In genomic region chr22:38513063-38513462, GRCh38 we compare ENCODE assay signal across 9 cellular contexts. TPM values are rescaled to one million over a fixed set of nuclear protein-coding genes. Genes with fewer than 3 reads are reported as not detected.
A peak's percentile ranks its signal among the peaks of the same experiment; 100 is the strongest.
DNase-seq lines count a peak whose midpoint lies in the region; ATAC-seq and TF ChIP-seq lines count a peak whose summit lies in the region.
"Had no signal": no experiment of that assay in that cellular context is flagged by ENCODE, and none has a peak within 500 bp of the region (broad histone marks: within the 10 kb centered on the region; RNA-seq: fewer than 3 reads in every experiment).

No MANE protein-coding gene starts in this region.

- H3K9ac ChIP-seq in endodermal cell (ENCODE audit: extremely low read depth, low read length, poor library complexity, severe bottlenecking) = no peak overlapping the region

- no peak overlapping the region for H3K4me3 ChIP-seq in endodermal cell (ENCODE audit: low read length)

- peak; percentile 75 for TF ChIP-seq CTCF in endodermal cell (conservative IDR thresholded peaks at IDR 0.05)

- no peaks in the 10 kb centered on the region for H3K36me3 Mint-ChIP-seq in endodermal cell (ENCODE audit: low read depth)
- H3K36me3 Mint-ChIP-seq: activated naive CD8-positive, alpha-beta T cell had no signal

- no peaks in the 10 kb centered on the region for H3K27me3 ChIP-seq in endodermal cell (ENCODE audit: control insufficient read depth, insufficient read depth, low read length, poor library complexity, severe bottlenecking)

- H3K27me3 Mint-ChIP-seq in endodermal cell (ENCODE audit: insufficient read depth) = no peaks in the 10 kb centered on the region
- H3K27me3 Mint-ChIP-seq in stimulated activated naive CD8-positive, alpha-beta T cell treated with anti-CD3 and anti-CD28 coated beads, Interleukin-15, amount 100 ng/mL, for 72 hours = no peaks in the 10 kb centered on the region
- H3K27me3 Mint-ChIP-seq: activated naive CD8-positive, alpha-beta T cell had no signal

- H3K27ac ChIP-seq in endodermal cell (ENCODE audit: low read depth, low read length) = no peak overlapping the region

- peak; percentile 98 for ATAC-seq in stimulated activated naive CD8-positive, alpha-beta T cell treated with anti-CD3 and anti-CD28 coated beads, Interleukin-15, amount 100 ng/mL, for 72 hours
- no peak for ATAC-seq in HG03342 (IDR thresholded peaks at IDR 0.05; ENCODE audit: unreplicated experiment)
- no peak for ATAC-seq in GM18520 (IDR thresholded peaks at IDR 0.05; ENCODE audit: unreplicated experiment)

- H3K4me3 Mint-ChIP-seq in endodermal cell = no peak overlapping the region
- H3K4me3 Mint-ChIP-seq in stimulated activated naive CD8-positive, alpha-beta T cell treated with anti-CD3 and anti-CD28 coated beads, Interleukin-15, amount 100 ng/mL, for 72 hours = no peak overlapping the region
- H3K4me3 Mint-ChIP-seq: activated naive CD8-positive, alpha-beta T cell had no signal

- H3K27ac Mint-ChIP-seq in endodermal cell = no peak overlapping the region
- no peak overlapping the region for H3K27ac Mint-ChIP-seq in stimulated activated naive CD8-positive, alpha-beta T cell treated with anti-CD3 and anti-CD28 coated beads, Interleukin-15, amount 100 ng/mL, for 72 hours
- H3K27ac Mint-ChIP-seq: activated naive CD8-positive, alpha-beta T cell had no signal

- peaks cover 5% of the 10 kb centered on the region for H3K4me1 Mint-ChIP-seq in endodermal cell
- peaks cover 9% of the 10 kb centered on the region for H3K4me1 Mint-ChIP-seq in stimulated activated naive CD8-positive, alpha-beta T cell treated with anti-CD3 and anti-CD28 coated beads, Interleukin-15, amount 100 ng/mL, for 72 hours

- no peaks in the 10 kb centered on the region for H3K4me1 ChIP-seq in endodermal cell (ENCODE audit: control insufficient read depth, insufficient read depth, low read length)

- peak; percentile 17 for DNase-seq in activated CD8-positive, alpha-beta memory T cell treated with anti-CD3 and anti-CD28 coated beads, Interleukin-2, amount 50 U/mL, for 1 hour (ENCODE audit: extremely low read depth)
- no peak for DNase-seq in activated CD8-positive, alpha-beta memory T cell treated with anti-CD3 and anti-CD28 coated beads for 24 hours
- DNase-seq in RPMI8226 (peak; percentile 83), endodermal cell (peak; percentile 85), SKM-1 treated with dmso at 0.1 percent for 144 hours (lab: John Stamatoyannopoulos, UW; ENCODE audit: unreplicated experiment) (no peak)
- peak; percentile 34 to 49 for DNase-seq in stimulated activated naive CD8-positive, alpha-beta T cell treated with anti-CD3 and anti-CD28 coated beads, Interleukin-15, amount 100 ng/mL, for 72 hours

- H3K36me3 ChIP-seq in endodermal cell (ENCODE audit: control insufficient read depth, insufficient read depth, low read length) = no peaks in the 10 kb centered on the region

- no peaks in the 10 kb centered on the region for H3K9me3 ChIP-seq in endodermal cell (ENCODE audit: control insufficient read depth, low read length)

- WGBS in endodermal cell (ENCODE audit: insufficient coverage in 1 of 2, insufficient read length in 1 of 2), 2 experiments = 97% methylated on average over 1 of the region's 1 CpG; no CpG with 5 or more reads in 1 of the 2 experiments

- no peaks in the 10 kb centered on the region for H3K9me3 Mint-ChIP-seq in endodermal cell
- H3K9me3 Mint-ChIP-seq in stimulated activated naive CD8-positive, alpha-beta T cell treated with anti-CD3 and anti-CD28 coated beads, Interleukin-15, amount 100 ng/mL, for 72 hours = peaks cover 0 to 6% of the 10 kb centered on the region in 2 donors

RNA-seq across cellular contexts. Expression of gene DDX17, which starts 7.0 kb away (rescaled TPM):
- 100 to 1,000 TPM; 507 to 621 TPM for total RNA-seq in endodermal cell
- 386 TPM for polyA plus RNA-seq in endodermal cell (2013, experiment 1 of 2)
- polyA plus RNA-seq in endodermal cell (2013, experiment 2 of 2) = 344 TPM

RNA-seq across cellular contexts. Expression of gene KDELR3, which starts 45.2 kb away (rescaled TPM):
- total RNA-seq in endodermal cell = 10 to 100 TPM; 11.4 to 14.9 TPM
- polyA plus RNA-seq in endodermal cell (2013, experiment 1 of 2) = 14.6 TPM
- polyA plus RNA-seq in endodermal cell (2013, experiment 2 of 2) = 14.8 TPM

RNA-seq across cellular contexts. Expression of gene DMC1, which starts 56.9 kb away (rescaled TPM):
- 1 to 10 TPM; 4.2 to 6.8 TPM for total RNA-seq in endodermal cell
- 4.1 TPM for polyA plus RNA-seq in endodermal cell (2013, experiment 1 of 2)
- polyA plus RNA-seq in endodermal cell (2013, experiment 2 of 2) = 4.3 TPM

RNA-seq across cellular contexts. Expression of gene KCNJ4, which starts 58.1 kb away (rescaled TPM):
- 1 to 10 TPM in 1 of 2 donors, under 1 TPM in 1; 0.37 to 1.4 TPM for total RNA-seq in endodermal cell
- 5.8 TPM for polyA plus RNA-seq in endodermal cell (2013, experiment 1 of 2)
- polyA plus RNA-seq in endodermal cell (2013, experiment 2 of 2) = 6.0 TPM

Comparison
In these comparisons a context has a peak if more than half of its experiments do, and no peak if none do; other contexts are left out.
1. DNase-seq: peak in activated CD8-positive, alpha-beta memory T cell treated with anti-CD3 and anti-CD28 coated beads, Interleukin-2, amount 50 U/mL, for 1 hour (single experiment), RPMI8226 (single experiment), endodermal cell (single experiment) and stimulated activated naive CD8-positive, alpha-beta T cell treated with anti-CD3 and anti-CD28 coated beads, Interleukin-15, amount 100 ng/mL, for 72 hours (2 of 2); none in activated CD8-positive, alpha-beta memory T cell treated with anti-CD3 and anti-CD28 coated beads for 24 hours (single experiment) and SKM-1 treated with dmso at 0.1 percent for 144 hours (single experiment).